11 cellular contexts compared by ENCODE assay signal in genomic region chr12:57517187-57517586, GRCh38. TPM values are rescaled to one million over a fixed set of nuclear protein-coding genes. Genes with fewer than 3 reads are reported as not detected.
DNase-seq lines count a peak whose midpoint lies in the region; FAIRE-seq and TF ChIP-seq lines count a peak whose summit lies in the region.
"Had no signal": no experiment of that assay in that cellular context is flagged by ENCODE, and none has a peak within 500 bp of the region (broad histone marks: within the 10 kb centered on the region; RNA-seq: fewer than 3 reads in every experiment).

No MANE protein-coding gene starts in this region.

- in situ Hi-C loops in ACHN (cut with HindIII; ENCODE audit: low pct_ligation_motif_present, low pct_unique_long_range_greater_than_20kb, low sequenced_read_pairs): no loop called here

- H3K9me3 ChIP-seq in mesodermal cell (ENCODE audit: control insufficient read depth, low read length): no peaks in the 10 kb centered on the region
- H3K9me3 ChIP-seq in Peyer's patch: no peaks in the 10 kb centered on the region

- H3K27ac ChIP-seq in mesodermal cell (ENCODE audit: low read depth, low read length, severe bottlenecking) (peak overlapping the region; percentile 71), Peyer's patch (peak overlapping the region in 2 of 4 donors; percentile 7 to 42)

- H3K27ac Mint-ChIP-seq in mesothelial cell of epicardium: no peak overlapping the region

- H3K4me3 ChIP-seq in mesodermal cell (ENCODE audit: extremely low read depth, insufficient read depth, low read length, poor library complexity, severe bottlenecking) (no peak overlapping the region), H7 (ENCODE audit: insufficient read depth, low read depth, low read length) (no peak overlapping the region), Peyer's patch (no peak overlapping the region)

- peaks cover 29% of the 10 kb centered on the region for H3K4me1 Mint-ChIP-seq in mesothelial cell of epicardium

- TF ChIP-seq CTCF in mesothelial cell of epicardium (IDR thresholded peaks at IDR 0.05; ENCODE audit: unreplicated experiment) (no peak), Peyer's patch (IDR thresholded peaks at IDR 0.05) (no peak)

- H3K36me3 ChIP-seq in mesodermal cell (ENCODE audit: control insufficient read depth, insufficient read depth, low read length) (peaks cover 74% of the 10 kb centered on the region), H7 (replicated peaks; ENCODE audit: control insufficient read depth, insufficient read depth, low read length) (peaks cover 49% of the 10 kb centered on the region), Peyer's patch (peaks cover 0 to 51% (median 0%) of the 10 kb centered on the region in 3 donors)

- H3K9me3 Mint-ChIP-seq in mesothelial cell of epicardium: no peaks in the 10 kb centered on the region

- peaks cover 33% of the 10 kb centered on the region for H3K4me1 ChIP-seq in mesodermal cell (ENCODE audit: control insufficient read depth, insufficient read depth, low read length, poor library complexity, severe bottlenecking)
- peaks cover 4 to 31% (median 19%) of the 10 kb centered on the region in 4 donors for H3K4me1 ChIP-seq in Peyer's patch

- peak; percentile 39 for DNase-seq in ACHN
- DNase-seq in GM03348 (ENCODE audit: low spot score): peak; percentile 39
- peak; percentile 42 for DNase-seq in amniotic epithelial cell (ENCODE audit: low read depth)
- no peak for DNase-seq in GM12892 (ENCODE audit: insufficient read length)
- no peak for DNase-seq in H7
- no peak for DNase-seq in mesothelial cell of epicardium (ENCODE audit: low spot score in 2 of 2, unreplicated experiment in 2 of 2)
- no peak for DNase-seq in Peyer's patch
- DNase-seq: activated CD8-positive, alpha-beta memory T cell treated with anti-CD3 and anti-CD28 coated beads, Interleukin-2, amount 50 U/mL, for 48 hours; NCI-H510A treated with DMSO at 0.1 percent for 48 hours; stimulated activated CD4-positive, alpha-beta T cell treated with anti-CD3 and anti-CD28 coated beads, Interleukin-4, amount 100 ng/mL, for 4 hours had no signal

- 91 to 100% methylated on average over 1 of the region's 1 CpG for WGBS in mesodermal cell (ENCODE audit: insufficient coverage in 2 of 2), 2 experiments

- no peak for FAIRE-seq in GM12892 (lab: Jason Lieb, UNC)

- no peaks in the 10 kb centered on the region for H3K27me3 Mint-ChIP-seq in mesothelial cell of epicardium (ENCODE audit: low read depth)

- no peaks in the 10 kb centered on the region for H3K27me3 ChIP-seq in H7 (ENCODE audit: control insufficient read depth, insufficient read depth, low read length)
- no peaks in the 10 kb centered on the region for H3K27me3 ChIP-seq in Peyer's patch

- no peak overlapping the region for H3K4me3 Mint-ChIP-seq in mesothelial cell of epicardium

- peaks cover 38% of the 10 kb centered on the region for H3K36me3 Mint-ChIP-seq in mesothelial cell of epicardium

- TF ChIP-seq POLR2A in GM12892 (IDR thresholded peaks at IDR 0.05; ENCODE audit: low read depth, low read length): no peak
- no peak for TF ChIP-seq POLR2A in Peyer's patch (IDR thresholded peaks at IDR 0.05)

RNA-seq across cellular contexts. Expression of gene DDIT3, which starts 3.1 kb away (rescaled TPM):
- polyA plus RNA-seq in mesodermal cell (2013, experiment 1 of 2): 18.5 TPM
- 16.4 TPM for polyA plus RNA-seq in mesodermal cell (2013, experiment 2 of 2)
- polyA plus RNA-seq in GM12892 (2012; ENCODE audit: missing spikeins): 20.6 TPM
- total RNA-seq in H7 (2014; rRNA removed; shearing (Covaris generic)): 7.1 and 8.3 TPM in 2 replicates
- total RNA-seq in mesothelial cell of epicardium (15.6 to 18.6 TPM (median 17.2 TPM) in 3 replicates), Peyer's patch (10 to 100 TPM in 3 of 4 donors, 1 to 10 TPM in 1; 9.1 to 44.6 (median 24.0) TPM)

RNA-seq across cellular contexts. Expression of gene MBD6, which starts 5.4 kb away (rescaled TPM):
- 32.0 TPM for polyA plus RNA-seq in mesodermal cell (2013, experiment 1 of 2)
- 28.0 TPM for polyA plus RNA-seq in mesodermal cell (2013, experiment 2 of 2)
- polyA plus RNA-seq in GM12892 (2012; ENCODE audit: missing spikeins): 11.0 TPM
- total RNA-seq in H7 (2014; rRNA removed; shearing (Covaris generic)): 3.8 and 4.2 TPM in 2 replicates
- 113 to 121 TPM (median 118 TPM) in 3 replicates for total RNA-seq in mesothelial cell of epicardium
- total RNA-seq in Peyer's patch: 100 to 1,000 TPM in 1 of 4 donors, 10 to 100 TPM in 3; 38.0 to 144 (median 71.5) TPM

RNA-seq across cellular contexts. Expression of gene MARS1, which starts 29.3 kb away (rescaled TPM):
- 210 TPM for polyA plus RNA-seq in mesodermal cell (2013, experiment 1 of 2)
- 213 TPM for polyA plus RNA-seq in mesodermal cell (2013, experiment 2 of 2)
- polyA plus RNA-seq in GM12892 (2012; ENCODE audit: missing spikeins): 88.4 TPM
- 223 and 297 TPM in 2 replicates for total RNA-seq in H7 (2014; rRNA removed; shearing (Covaris generic))
- total RNA-seq in mesothelial cell of epicardium: 163 to 192 TPM (median 177 TPM) in 3 replicates
- total RNA-seq in Peyer's patch: 10 to 100 TPM; 40.6 to 97.4 (median 63.5) TPM

RNA-seq across cellular contexts. Expression of gene DCTN2, which starts 29.8 kb away (rescaled TPM):
- polyA plus RNA-seq in mesodermal cell (2013, experiment 1 of 2): 168 TPM
- 169 TPM for polyA plus RNA-seq in mesodermal cell (2013, experiment 2 of 2)
- polyA plus RNA-seq in GM12892 (2012; ENCODE audit: missing spikeins): 76.9 TPM
- total RNA-seq in H7 (2014; rRNA removed; shearing (Covaris generic)): 98.2 and 125 TPM in 2 replicates
- 102 to 103 TPM (median 102 TPM) in 3 replicates for total RNA-seq in mesothelial cell of epicardium
- 100 to 1,000 TPM; 161 to 326 (median 229) TPM for total RNA-seq in Peyer's patch

RNA-seq across cellular contexts. Expression of gene KIF5A, which starts 32.7 kb away (rescaled TPM):
- polyA plus RNA-seq in mesodermal cell (2013, experiment 1 of 2): 2.1 TPM
- 2.4 TPM for polyA plus RNA-seq in mesodermal cell (2013, experiment 2 of 2)
- polyA plus RNA-seq in GM12892 (2012; ENCODE audit: missing spikeins): 0.55 TPM
- 1.0 and 1.3 TPM in 2 replicates for total RNA-seq in H7 (2014; rRNA removed; shearing (Covaris generic))
- total RNA-seq in mesothelial cell of epicardium: 0.40 to 0.69 TPM (median 0.59 TPM) in 3 replicates
- 1 to 10 TPM in 2 of 4 donors, under 1 TPM in 2; 0.35 to 2.5 (median 1.4) TPM for total RNA-seq in Peyer's patch

Comparison
In these comparisons a context has a peak if more than half of its experiments do, and no peak if none do; other contexts are left out.
1. DNase-seq: peak in ACHN (single experiment), GM03348 (single experiment) and amniotic epithelial cell (single experiment); none in GM12892 (single experiment), H7 (single experiment), mesothelial cell of epicardium (0 of 2) and Peyer's patch (0 of 3).